19 cellular contexts compared by ENCODE assay signal in the genomic region with DNA sequence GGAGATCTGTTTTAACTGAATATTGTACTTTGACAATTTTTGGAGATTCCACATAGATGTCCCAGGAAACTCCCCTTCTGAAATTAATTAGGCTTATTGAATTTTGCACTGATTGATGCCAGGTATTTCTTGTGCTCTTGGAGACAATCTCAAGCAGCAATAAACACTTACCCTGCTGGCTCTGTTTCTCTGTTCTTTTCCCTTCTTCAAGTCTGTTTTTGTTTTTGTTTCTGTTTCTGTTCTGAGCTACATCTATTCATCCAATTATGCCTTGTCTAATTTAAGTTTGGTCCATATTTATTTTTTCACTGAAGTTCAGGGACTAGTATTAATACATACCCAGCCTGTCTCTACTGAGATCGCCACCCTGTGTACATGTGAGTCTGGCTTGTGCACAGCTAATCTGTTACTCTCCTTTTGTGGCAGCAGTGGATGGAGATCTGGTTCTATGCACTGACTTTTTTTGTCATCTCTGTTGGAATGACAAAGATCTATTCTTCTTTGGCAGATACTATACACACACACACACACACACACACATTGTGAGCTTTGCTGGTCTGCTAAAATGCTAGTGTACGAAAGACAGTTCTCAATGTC. TPM values are rescaled to one million over a fixed set of nuclear protein-coding genes. Genes with fewer than 3 reads are reported as not detected.
DNase-seq lines count a peak whose midpoint lies in the region; ATAC-seq and FAIRE-seq lines count a peak whose summit lies in the region.
"Had no signal": no experiment of that assay in that cellular context is flagged by ENCODE, and none has a peak within 500 bp of the region (broad histone marks: within the 10 kb centered on the region; RNA-seq: fewer than 3 reads in every experiment).

No MANE protein-coding gene starts in this region.

- no peak for FAIRE-seq in small intestine (lab: Jason Lieb, UNC)

- H3K9ac ChIP-seq in mesendoderm (ENCODE audit: low read length) = no peak overlapping the region
- H3K9ac ChIP-seq: KMS-11 had no signal

- H3K4me2 ChIP-seq in mesendoderm (ENCODE audit: low read length) = no peak overlapping the region
- H3K4me2 ChIP-seq: GM23338, KMS-11 had no signal

- H3K4me3 ChIP-seq in small intestine (ENCODE audit: low read depth in 1 of 2, low read length in 2 of 2) (no peak overlapping the region), mesendoderm (ENCODE audit: low read length) (no peak overlapping the region)
- H3K4me3 ChIP-seq: GM23338 had no signal

- no peak overlapping the region for H4K8ac ChIP-seq in mesendoderm (ENCODE audit: low read depth, low read length)

- H3K36me3 ChIP-seq in small intestine (ENCODE audit: control insufficient read depth in 2 of 2, insufficient read depth in 2 of 2, low read length in 2 of 2) = no peaks in the 10 kb centered on the region
- no peaks in the 10 kb centered on the region for H3K36me3 ChIP-seq in mesendoderm (ENCODE audit: control insufficient read depth, insufficient read depth, low read length)

- H3K27me3 ChIP-seq in small intestine (ENCODE audit: control insufficient read depth in 2 of 2, insufficient read depth in 2 of 2, low read length in 2 of 2) (no peaks in the 10 kb centered on the region), mesendoderm (ENCODE audit: insufficient read depth, low read length, poor library complexity) (no peaks in the 10 kb centered on the region)

- no peak overlapping the region for H3K56ac ChIP-seq in mesendoderm (ENCODE audit: low read length)

- DNase-seq in SK-N-DZ (ENCODE audit: low spot score) = peak; percentile 26
- peak; percentile 14 for DNase-seq in small intestine
- DNase-seq in NCI-H1105 treated with DMSO at 0.1 percent for 48 hours (lab: John Stamatoyannopoulos, UW) = no peak
- DNase-seq in activated CD4-positive, alpha-beta T cell treated with anti-CD3 and anti-CD28 coated beads, Interleukin-2, amount 50 U/mL, for 4 hours = no peak
- DNase-seq in mesendoderm = no peak
- DNase-seq: activated CD8-positive, alpha-beta memory T cell treated with anti-CD3 and anti-CD28 coated beads, Interleukin-2, amount 50 U/mL, for 48 hours; NCI-H1417 treated with DMSO at 0.1 percent for 48 hours; NCI-H510A; PC-3; posterior cingulate gyrus; stimulated activated CD4-positive, alpha-beta T cell treated with anti-CD3 and anti-CD28 coated beads, Interleukin-12 subunit alpha, Interleukin-12 subunit beta, amount 100 ng/mL, for 4 hours had no signal

- H3K23ac ChIP-seq in mesendoderm (ENCODE audit: low read length) = no peak overlapping the region

- ATAC-seq in GM18868 (IDR thresholded peaks at IDR 0.05; ENCODE audit: unreplicated experiment) (peak; percentile 30), HG02623 (IDR thresholded peaks at IDR 0.05; ENCODE audit: unreplicated experiment) (peak; percentile 52), HG03460 (IDR thresholded peaks at IDR 0.05; ENCODE audit: unreplicated experiment) (no peak)
- ATAC-seq: GM23338, WTC11 had no signal

- no peaks in the 10 kb centered on the region for H3K79me2 ChIP-seq in mesendoderm (ENCODE audit: control insufficient read depth, insufficient read depth, low read length)

- H3K27ac ChIP-seq in small intestine (ENCODE audit: low read depth in 1 of 2, low read length in 1 of 2) (peak overlapping the region in 1 of 2 donors; percentile 63), mesendoderm (ENCODE audit: low read depth, low read length) (no peak overlapping the region)
- H3K27ac ChIP-seq: C4-2B, HL-60, KMS-11 had no signal

- no peak overlapping the region for H2BK5ac ChIP-seq in mesendoderm (ENCODE audit: low read length)

- no peak overlapping the region for H4K5ac ChIP-seq in mesendoderm (ENCODE audit: low read length)

- H3K4me1 ChIP-seq in small intestine (ENCODE audit: control insufficient read depth in 2 of 2, insufficient read depth in 1 of 2, low read depth in 1 of 2, low read length in 1 of 2) (peaks cover 0 to 13% of the 10 kb centered on the region in 2 donors), mesendoderm (ENCODE audit: control insufficient read depth, low read depth, low read length) (no peaks in the 10 kb centered on the region)

- no peak overlapping the region for H2BK120ac ChIP-seq in mesendoderm (ENCODE audit: low read depth, low read length)

- no peak overlapping the region for H3K18ac ChIP-seq in mesendoderm (ENCODE audit: low read length)

- 69 to 95% (median 88%) methylated on average over 2 of the region's 2 CpGs for WGBS in small intestine, 3 donors
- no CpG with 5 or more reads among the region's 2 CpGs for WGBS in mesendoderm (ENCODE audit: extremely low coverage, insufficient coverage, low lambda C conversion rate)

- no peaks in the 10 kb centered on the region for H3K79me1 ChIP-seq in mesendoderm (ENCODE audit: low read length)

- H3K9me3 ChIP-seq in small intestine (ENCODE audit: control insufficient read depth, low read depth) = no peaks in the 10 kb centered on the region

- no peak overlapping the region for H2AK5ac ChIP-seq in mesendoderm (ENCODE audit: low read length)

- H3K4ac ChIP-seq in mesendoderm (ENCODE audit: low read depth, low read length) = no peak overlapping the region

- H2BK15ac ChIP-seq in mesendoderm (replicated peaks; ENCODE audit: low read depth) = no peak overlapping the region

RNA-seq across cellular contexts. Expression of a gene that starts 51.9 kb away (rescaled TPM):
- polyA plus RNA-seq in SK-N-DZ (2014; cell fraction: cytosol; rRNA removed) = not detected in 2 replicates
- not detected in 2 replicates for polyA plus RNA-seq in SK-N-DZ (2014; cell fraction: nucleus; rRNA removed)
- under 1 TPM in 1 of 3 donors, not detected in 2; 0.01 TPM for polyA plus RNA-seq in small intestine
- not detected for polyA plus RNA-seq in mesendoderm (2013, experiment 1 of 2)
- polyA plus RNA-seq in mesendoderm (2013, experiment 2 of 2) = not detected
- polyA plus RNA-seq: GM23338 had no signal

Comparison
In these comparisons a context has a peak if more than half of its experiments do, and no peak if none do; other contexts are left out.
1. DNase-seq: peak in SK-N-DZ (single experiment) and small intestine (single experiment); none in NCI-H1105 treated with DMSO at 0.1 percent for 48 hours (single experiment), activated CD4-positive, alpha-beta T cell treated with anti-CD3 and anti-CD28 coated beads, Interleukin-2, amount 50 U/mL, for 4 hours (0 of 2) and mesendoderm (single experiment).